8 cellular contexts compared by ENCODE assay signal in genomic region chr11:65454311-65454695, GRCh38. TPM values are rescaled to one million over a fixed set of nuclear protein-coding genes. Genes with fewer than 3 reads are reported as not detected.
DNase-seq lines count a peak whose midpoint lies in the region; ATAC-seq, FAIRE-seq and TF ChIP-seq lines count a peak whose summit lies in the region.

No MANE protein-coding gene starts in this region.

- POLR2A ChIA-PET in activated CD4-positive, alpha-beta memory T cell treated with anti-CD3 and anti-CD28 coated beads for 36 hours (lab: Charles Lee), result interaction anchor here (0.8 to 1.7 kb wide), 3 partner anchors 18 to 44 kb away, joined by 3 to 8 read pairs (median 3); partner anchors contain the start of gene MALAT1

- no peak overlapping the region for H2BK5ac ChIP-seq in mesendoderm (ENCODE audit: low read length)

- no peak overlapping the region for H3K27ac Mint-ChIP-seq in activated CD4-positive, alpha-beta memory T cell treated with anti-CD3 and anti-CD28 coated beads for 36 hours

- H2AK5ac ChIP-seq in mesendoderm (ENCODE audit: low read length), result no peak overlapping the region

- H3K23ac ChIP-seq in mesendoderm (ENCODE audit: low read length), result no peak overlapping the region

- H3K36me3 ChIP-seq in heart right ventricle, result no peaks in the 10 kb centered on the region
- no peaks in the 10 kb centered on the region for H3K36me3 ChIP-seq in small intestine (ENCODE audit: control insufficient read depth in 2 of 2, insufficient read depth in 2 of 2, low read length in 2 of 2)
- H3K36me3 ChIP-seq in mesendoderm (ENCODE audit: control insufficient read depth, insufficient read depth, low read length), result no peaks in the 10 kb centered on the region

- no peak overlapping the region for H2BK120ac ChIP-seq in mesendoderm (ENCODE audit: low read depth, low read length)

- H2BK15ac ChIP-seq in mesendoderm (replicated peaks; ENCODE audit: low read depth), result no peak overlapping the region

- H3K4me3 ChIP-seq in GM12865 (ENCODE audit: low read depth, low read length) (peak overlapping the region; percentile 96), heart right ventricle (peak overlapping the region in 9 of 10 donors; percentile 28 to 65 (median 52)), small intestine (ENCODE audit: low read depth in 1 of 2, low read length in 2 of 2) (peak overlapping the region in 1 of 2 donors; percentile 42), mesendoderm (ENCODE audit: low read length) (no peak overlapping the region)

- no peak for FAIRE-seq in small intestine (lab: Jason Lieb, UNC)

- H3K9ac ChIP-seq in mesendoderm (ENCODE audit: low read length), result no peak overlapping the region

- CTCF ChIA-PET in activated CD4-positive, alpha-beta memory T cell treated with anti-CD3 and anti-CD28 coated beads for 36 hours (lab: Charles Lee), result no interaction called here

- H3K56ac ChIP-seq in mesendoderm (ENCODE audit: low read length), result no peak overlapping the region

- H4K5ac ChIP-seq in mesendoderm (ENCODE audit: low read length), result no peak overlapping the region

- H3K4ac ChIP-seq in mesendoderm (ENCODE audit: low read depth, low read length), result no peak overlapping the region

- no peaks in the 10 kb centered on the region for H3K27me3 Mint-ChIP-seq in activated CD4-positive, alpha-beta memory T cell treated with anti-CD3 and anti-CD28 coated beads for 36 hours

- ATAC-seq in heart right ventricle (peak in 1 of 8 donors; percentile 8), HG03095 (IDR thresholded peaks at IDR 0.05; ENCODE audit: unreplicated experiment) (no peak)

- WGBS in heart right ventricle, 2 donors, result 69 to 75% methylated on average over 10 of the region's 10 CpGs
- WGBS in small intestine, 3 donors, result 67 to 80% (median 72%) methylated on average over 10 of the region's 10 CpGs
- no CpG with 5 or more reads among the region's 10 CpGs for WGBS in mesendoderm (ENCODE audit: extremely low coverage, insufficient coverage, low lambda C conversion rate)

- H3K4me1 ChIP-seq in heart right ventricle (peaks cover 4 to 49% (median 24%) of the 10 kb centered on the region in 9 donors), small intestine (ENCODE audit: control insufficient read depth in 2 of 2, insufficient read depth in 1 of 2, low read depth in 1 of 2, low read length in 1 of 2) (peaks cover 0 to 3% of the 10 kb centered on the region in 2 donors), mesendoderm (ENCODE audit: control insufficient read depth, low read depth, low read length) (no peaks in the 10 kb centered on the region)

- H3K9me3 Mint-ChIP-seq in activated CD4-positive, alpha-beta memory T cell treated with anti-CD3 and anti-CD28 coated beads for 36 hours, result peaks cover 3% of the 10 kb centered on the region

- no peak overlapping the region for H3K18ac ChIP-seq in mesendoderm (ENCODE audit: low read length)

- H3K4me3 Mint-ChIP-seq in activated CD4-positive, alpha-beta memory T cell treated with anti-CD3 and anti-CD28 coated beads for 36 hours, result peak overlapping the region; percentile 91

- H3K27me3 ChIP-seq in heart right ventricle, result no peaks in the 10 kb centered on the region
- H3K27me3 ChIP-seq in small intestine (ENCODE audit: control insufficient read depth in 2 of 2, insufficient read depth in 2 of 2, low read length in 2 of 2), result no peaks in the 10 kb centered on the region
- H3K27me3 ChIP-seq in mesendoderm (ENCODE audit: insufficient read depth, low read length, poor library complexity), result peaks cover 2% of the 10 kb centered on the region

- no peak for DNase-seq in GM12865 (ENCODE audit: low read depth)
- DNase-seq in activated CD4-positive, alpha-beta memory T cell treated with anti-CD3 and anti-CD28 coated beads for 36 hours, result no peak
- no peak for DNase-seq in heart right ventricle
- DNase-seq in small intestine, result no peak
- no peak for DNase-seq in mesendoderm
- no peak for DNase-seq in NCI-H187 (lab: John Stamatoyannopoulos, UW)
- DNase-seq in medulla oblongata (ENCODE audit: extremely low spot score), result no peak

- intact Hi-C loops in activated CD4-positive, alpha-beta memory T cell treated with anti-CD3 and anti-CD28 coated beads for 36 hours (cut with micrococcal nuclease), result loop anchor here (2.0 kb wide), 1 partner anchor 14 kb away; no protein-coding TSS in a partner anchor
- intact Hi-C loops in heart right ventricle (cut with DNase I), result no loop called here

- TF ChIP-seq CTCF in GM12865 (IDR thresholded peaks at IDR 0.05; ENCODE audit: insufficient read depth, low read depth, low read length, missing control alignments) (no peak), heart right ventricle (IDR thresholded peaks at IDR 0.05) (no peak)

- H3K36me3 Mint-ChIP-seq in activated CD4-positive, alpha-beta memory T cell treated with anti-CD3 and anti-CD28 coated beads for 36 hours, result no peaks in the 10 kb centered on the region

- H3K9me3 ChIP-seq in heart right ventricle (no peaks in the 10 kb centered on the region), small intestine (ENCODE audit: control insufficient read depth, low read depth) (no peaks in the 10 kb centered on the region)

- no peaks in the 10 kb centered on the region for H3K79me1 ChIP-seq in mesendoderm (ENCODE audit: low read length)

- H4K8ac ChIP-seq in mesendoderm (ENCODE audit: low read depth, low read length), result no peak overlapping the region

- H3K27ac ChIP-seq in heart right ventricle (peak overlapping the region; percentile 67 to 91 (median 85)), small intestine (ENCODE audit: low read depth in 1 of 2, low read length in 1 of 2) (peak overlapping the region; percentile 24 to 85), mesendoderm (ENCODE audit: low read depth, low read length) (no peak overlapping the region)

- H3K4me2 ChIP-seq in mesendoderm (ENCODE audit: low read length), result no peak overlapping the region

- H3K4me1 Mint-ChIP-seq in activated CD4-positive, alpha-beta memory T cell treated with anti-CD3 and anti-CD28 coated beads for 36 hours (ENCODE audit: low read depth), result peaks cover 38% of the 10 kb centered on the region

- H3K79me2 ChIP-seq in mesendoderm (ENCODE audit: control insufficient read depth, insufficient read depth, low read length), result no peaks in the 10 kb centered on the region

RNA-seq across cellular contexts. Expression of gene NEAT1, which starts 31.7 kb away (rescaled TPM):
- 100 to 1,000 TPM; 593 to 683 TPM for total RNA-seq in activated CD4-positive, alpha-beta memory T cell treated with anti-CD3 and anti-CD28 coated beads for 36 hours
- total RNA-seq in heart right ventricle, result 100 to 1,000 TPM; 284 to 808 (median 432) TPM
- polyA plus RNA-seq in heart right ventricle (1,000 to 10,000 TPM in 1 of 2 donors, 100 to 1,000 TPM in 1; 103 to 1,899 TPM), small intestine (1,000 to 10,000 TPM in 1 of 3 donors, 100 to 1,000 TPM in 2; 256 to 3,420 (median 665) TPM)
- 3.7 TPM for polyA plus RNA-seq in mesendoderm (2013, experiment 1 of 2)
- 4.5 TPM for polyA plus RNA-seq in mesendoderm (2013, experiment 2 of 2)

RNA-seq across cellular contexts. Expression of gene MALAT1, which starts 44.5 kb away (rescaled TPM):
- total RNA-seq in activated CD4-positive, alpha-beta memory T cell treated with anti-CD3 and anti-CD28 coated beads for 36 hours, result 1,000 to 10,000 TPM; 8,046 to 8,888 TPM
- 1,000 to 10,000 TPM; 4,742 to 8,462 (median 5,956) TPM for total RNA-seq in heart right ventricle
- polyA plus RNA-seq in heart right ventricle, result 1,000 to 10,000 TPM in 1 of 2 donors, 100 to 1,000 TPM in 1; 205 to 8,339 TPM
- polyA plus RNA-seq in small intestine, result 100 to 1,000 TPM; 155 to 454 (median 159) TPM
- 112 TPM for polyA plus RNA-seq in mesendoderm (2013, experiment 1 of 2)
- 116 TPM for polyA plus RNA-seq in mesendoderm (2013, experiment 2 of 2)
